In the genomic region with DNA sequence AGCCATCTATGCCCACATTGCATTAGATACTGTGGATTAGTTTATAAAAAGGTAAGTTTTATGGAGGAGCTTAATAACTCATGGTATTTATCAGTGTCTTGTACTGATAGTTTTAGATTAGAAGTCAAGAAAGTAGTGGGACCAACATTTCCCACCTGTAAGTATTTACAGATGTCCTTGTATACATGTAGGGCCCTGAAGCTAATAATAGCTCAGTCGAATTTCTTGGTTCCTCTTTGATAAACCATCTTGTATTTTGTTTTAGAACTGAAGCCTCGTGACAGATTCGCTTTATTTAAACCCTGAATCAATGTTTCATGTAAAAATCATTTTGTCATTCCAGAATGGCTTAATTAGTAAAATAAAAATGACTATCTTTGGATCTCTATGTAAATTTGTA, we compare ENCODE assay signal across 16 cellular contexts.
A peak's percentile ranks its signal among the peaks of the same experiment; 100 is the strongest.
DNase-seq lines count a peak whose midpoint lies in the region; ATAC-seq lines count a peak whose summit lies in the region.
"Had no signal": no experiment of that assay in that cellular context is flagged by ENCODE, and none has a peak within 500 bp of the region (broad histone marks: within the 10 kb centered on the region; RNA-seq: fewer than 3 reads in every experiment).

No MANE protein-coding gene starts in this region.

- ATAC-seq in GM18511 (IDR thresholded peaks at IDR 0.05; ENCODE audit: unreplicated experiment), result peak; percentile 86
- ATAC-seq in GM19468 (IDR thresholded peaks at IDR 0.05; ENCODE audit: extremely low read depth, unreplicated experiment), result peak; percentile 44
- peak; percentile 82 for ATAC-seq in HG02798 (IDR thresholded peaks at IDR 0.05; ENCODE audit: poor library complexity, unreplicated experiment)
- ATAC-seq in HG03469 (IDR thresholded peaks at IDR 0.05; ENCODE audit: unreplicated experiment), result peak; percentile 72
- no peak for ATAC-seq in HG03045 (IDR thresholded peaks at IDR 0.05; ENCODE audit: unreplicated experiment)
- ATAC-seq: HepG2; left ventricle myocardium superior; naive thymus-derived CD8-positive, alpha-beta T cell; stimulated activated naive CD8-positive, alpha-beta T cell treated with anti-CD3 and anti-CD28 coated beads, Interleukin-15, Interleukin-2, amounts not matched to agents 100 U/mL and 50 U/mL, for 24 hours had no signal

- DNase-seq in DMS53 (lab: John Stamatoyannopoulos, UW) (no peak), NCI-H1930 (lab: John Stamatoyannopoulos, UW) (no peak), cerebellar cortex (ENCODE audit: low spot score) (no peak)
- DNase-seq: DMS 273 treated with DMSO at 0.1 percent for 48 hours; left ventricle myocardium superior; naive thymus-derived CD8-positive, alpha-beta T cell; NCI-H1417 treated with DMSO at 0.1 percent for 48 hours; NCI-H748 treated with DMSO at 0.1 percent for 48 hours; stimulated activated CD4-positive, alpha-beta T cell treated with anti-CD3 and anti-CD28 coated beads, Interleukin-4, amount 100 ng/mL, for 4 hours; stimulated activated naive CD8-positive, alpha-beta T cell treated with anti-CD3 and anti-CD28 coated beads, Interleukin-15, Interleukin-2, amounts not matched to agents 100 U/mL and 50 U/mL, for 24 hours had no signal
